In the genomic region with DNA sequence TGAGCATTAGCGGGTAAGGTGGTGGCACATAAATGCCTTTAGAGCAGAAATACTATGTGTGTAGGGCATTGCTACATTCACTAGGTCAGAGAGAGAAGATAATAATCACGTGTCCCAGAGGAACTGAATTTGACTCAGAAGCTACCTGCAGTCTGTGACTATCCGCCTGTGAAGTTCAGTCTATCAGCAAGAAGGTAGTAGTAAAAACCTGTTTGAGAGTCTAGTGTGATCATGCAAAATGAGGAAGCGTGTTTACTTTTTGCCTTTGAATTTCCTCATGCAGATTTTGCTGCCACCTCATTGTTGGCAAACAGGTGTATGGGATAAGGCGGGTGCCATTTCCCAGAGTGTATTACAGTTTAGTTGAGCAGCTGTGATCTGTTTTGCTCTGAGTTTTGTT, we compare ENCODE assay signal across 21 cellular contexts.
DNase-seq lines count a peak whose midpoint lies in the region; ATAC-seq and TF ChIP-seq lines count a peak whose summit lies in the region.
"Had no signal": no experiment of that assay in that cellular context is flagged by ENCODE, and none has a peak within 500 bp of the region (broad histone marks: within the 10 kb centered on the region; RNA-seq: fewer than 3 reads in every experiment).

No MANE protein-coding gene starts in this region.

- H3K36me3 ChIP-seq in OCI-LY3 (replicated peaks; ENCODE audit: low read depth, low read length), result no peaks in the 10 kb centered on the region
- no peaks in the 10 kb centered on the region for H3K36me3 ChIP-seq in SK-N-SH (replicated peaks in 1 of 2; ENCODE audit: control insufficient read depth in 1 of 2, insufficient read depth in 2 of 2, low read length in 1 of 2)
- H3K36me3 ChIP-seq: adrenal gland, tibial artery had no signal

- H3K9me2 ChIP-seq in SK-N-SH, result no peaks in the 10 kb centered on the region; the same call in 1 of the 2 replicates

- DNase-seq in DMS153 (lab: John Stamatoyannopoulos, UW) (peak; percentile 38), DMS153 treated with DMSO at 0.1 percent for 48 hours (lab: John Stamatoyannopoulos, UW; ENCODE audit: unreplicated experiment) (no peak), kidney tubule cell (ENCODE audit: low spot score) (peak; percentile 56), SK-N-SH (no peak)
- DNase-seq: activated CD4-positive, alpha-beta T cell treated with anti-CD3 and anti-CD28 coated beads for 4 hours; activated CD8-positive, alpha-beta memory T cell treated with anti-CD3 and anti-CD28 coated beads for 24 hours; activated naive CD4-positive, alpha-beta T cell; activated T-cell treated with anti-CD3 and anti-CD28 coated beads, Interleukin-2, amount 50 U/mL, for 1 hour; adrenal gland; body of pancreas; left ventricle myocardium superior; naive thymus-derived CD4-positive, alpha-beta T cell; NCI-H1105; stimulated activated naive CD8-positive, alpha-beta T cell treated with anti-CD3 and anti-CD28 coated beads, Interleukin-15, amount 100 ng/mL, for 72 hours; tibial artery had no signal

- H3K27ac ChIP-seq in OCI-LY3 (ENCODE audit: low read length), result no peak overlapping the region
- H3K27ac ChIP-seq in SK-N-SH (ENCODE audit: low read depth in 2 of 2, low read length in 1 of 2), result no peak overlapping the region
- H3K27ac ChIP-seq: 22Rv1, adrenal gland, body of pancreas, tibial artery had no signal

- H3K9ac ChIP-seq in OCI-LY3 (ENCODE audit: low read length) (no peak overlapping the region), SK-N-SH (no peak overlapping the region)

- TF ChIP-seq RAD21 in SK-N-SH (IDR thresholded peaks at IDR 0.05; ENCODE audit: low read length), result no peak

- peaks cover 10% of the 10 kb centered on the region for H3K4me1 ChIP-seq in OCI-LY3 (ENCODE audit: low read length)
- peaks cover 0 to 3% of the 10 kb centered on the region in 2 experiments; a peak in 2 of 4 replicates for H3K4me1 ChIP-seq in SK-N-SH (ENCODE audit: control insufficient read depth in 1 of 2, insufficient read depth in 2 of 2, low read depth in 1 of 2, low read length in 1 of 2)
- H3K4me1 ChIP-seq: adrenal gland, body of pancreas, tibial artery had no signal

- POLR2A ChIA-PET in SK-N-SH (lab: Yijun Ruan, JAX), result no interaction called here

- WGBS in SK-N-SH (ENCODE audit: low lambda C conversion rate), result 46% methylated on average over 5 of the region's 5 CpGs

- no peaks in the 10 kb centered on the region for H3K9me3 ChIP-seq in OCI-LY3 (ENCODE audit: insufficient read depth, low read length)
- H3K9me3 ChIP-seq in SK-N-SH, result no peaks in the 10 kb centered on the region
- H3K9me3 ChIP-seq: adrenal gland, body of pancreas, tibial artery had no signal

- H2AFZ ChIP-seq in OCI-LY3 (ENCODE audit: low read depth, low read length) (no peak overlapping the region), SK-N-SH (ENCODE audit: low read depth) (no peak overlapping the region)

- H3K27me3 ChIP-seq in OCI-LY3 (ENCODE audit: low read depth, low read length) (no peaks in the 10 kb centered on the region), SK-N-SH (ENCODE audit: insufficient read depth) (no peaks in the 10 kb centered on the region)
- H3K27me3 ChIP-seq: adrenal gland, body of pancreas, tibial artery had no signal

- H3K4me2 ChIP-seq in OCI-LY3 (ENCODE audit: low read length), result peak overlapping the region; percentile 46
- H3K4me2 ChIP-seq in SK-N-SH, result no peak overlapping the region

- peak overlapping the region; percentile 32; the same call in 1 of the 2 replicates for H3K4me3 ChIP-seq in OCI-LY3 (ENCODE audit: low read length)
- no peak overlapping the region for H3K4me3 ChIP-seq in SK-N-SH (ENCODE audit: low read depth in 2 of 2, low read length in 1 of 2)
- H3K4me3 ChIP-seq: adrenal gland, body of pancreas, tibial artery had no signal

- CTCF ChIA-PET in SK-N-SH (lab: Yijun Ruan, JAX), result no interaction called here

- H4K20me1 ChIP-seq in OCI-LY3 (ENCODE audit: insufficient read depth, low read length) (no peaks in the 10 kb centered on the region), SK-N-SH (ENCODE audit: insufficient read depth) (no peaks in the 10 kb centered on the region)

- H3K79me2 ChIP-seq in OCI-LY3 (ENCODE audit: low read length) (no peaks in the 10 kb centered on the region), SK-N-SH (ENCODE audit: insufficient read depth) (no peaks in the 10 kb centered on the region)

- no peaks in the 10 kb centered on the region for H3F3A ChIP-seq in SK-N-SH (replicated peaks; ENCODE audit: insufficient read depth)

- no peak for TF ChIP-seq EP300 in SK-N-SH (IDR thresholded peaks at IDR 0.05; ENCODE audit: borderline replicate concordance in 1 of 2, low read depth in 1 of 2, low read length in 1 of 2)

- TF ChIP-seq CTCF in OCI-LY3 (IDR thresholded peaks at IDR 0.05; ENCODE audit: low read depth, low read length), result no peak
- TF ChIP-seq CTCF in SK-N-SH (IDR thresholded peaks at IDR 0.05), result no peak

- ATAC-seq in GM18868 (IDR thresholded peaks at IDR 0.05; ENCODE audit: unreplicated experiment), result peak; percentile 66
- ATAC-seq in HG02642 (IDR thresholded peaks at IDR 0.05; ENCODE audit: poor library complexity, unreplicated experiment), result no peak
- no peak for ATAC-seq in HG02885 (IDR thresholded peaks at IDR 0.05; ENCODE audit: poor library complexity, unreplicated experiment)
- ATAC-seq: body of pancreas; left ventricle myocardium superior; naive thymus-derived CD4-positive, alpha-beta T cell; Right ventricle myocardium inferior; stimulated activated naive CD8-positive, alpha-beta T cell treated with anti-CD3 and anti-CD28 coated beads, Interleukin-15, amount 100 ng/mL, for 72 hours had no signal

TF ChIP-seq in SK-N-SH, 30 proteins besides CTCF, POLR2A, EP300 and RAD21:
- TF ChIP-seq, protein P1, sequence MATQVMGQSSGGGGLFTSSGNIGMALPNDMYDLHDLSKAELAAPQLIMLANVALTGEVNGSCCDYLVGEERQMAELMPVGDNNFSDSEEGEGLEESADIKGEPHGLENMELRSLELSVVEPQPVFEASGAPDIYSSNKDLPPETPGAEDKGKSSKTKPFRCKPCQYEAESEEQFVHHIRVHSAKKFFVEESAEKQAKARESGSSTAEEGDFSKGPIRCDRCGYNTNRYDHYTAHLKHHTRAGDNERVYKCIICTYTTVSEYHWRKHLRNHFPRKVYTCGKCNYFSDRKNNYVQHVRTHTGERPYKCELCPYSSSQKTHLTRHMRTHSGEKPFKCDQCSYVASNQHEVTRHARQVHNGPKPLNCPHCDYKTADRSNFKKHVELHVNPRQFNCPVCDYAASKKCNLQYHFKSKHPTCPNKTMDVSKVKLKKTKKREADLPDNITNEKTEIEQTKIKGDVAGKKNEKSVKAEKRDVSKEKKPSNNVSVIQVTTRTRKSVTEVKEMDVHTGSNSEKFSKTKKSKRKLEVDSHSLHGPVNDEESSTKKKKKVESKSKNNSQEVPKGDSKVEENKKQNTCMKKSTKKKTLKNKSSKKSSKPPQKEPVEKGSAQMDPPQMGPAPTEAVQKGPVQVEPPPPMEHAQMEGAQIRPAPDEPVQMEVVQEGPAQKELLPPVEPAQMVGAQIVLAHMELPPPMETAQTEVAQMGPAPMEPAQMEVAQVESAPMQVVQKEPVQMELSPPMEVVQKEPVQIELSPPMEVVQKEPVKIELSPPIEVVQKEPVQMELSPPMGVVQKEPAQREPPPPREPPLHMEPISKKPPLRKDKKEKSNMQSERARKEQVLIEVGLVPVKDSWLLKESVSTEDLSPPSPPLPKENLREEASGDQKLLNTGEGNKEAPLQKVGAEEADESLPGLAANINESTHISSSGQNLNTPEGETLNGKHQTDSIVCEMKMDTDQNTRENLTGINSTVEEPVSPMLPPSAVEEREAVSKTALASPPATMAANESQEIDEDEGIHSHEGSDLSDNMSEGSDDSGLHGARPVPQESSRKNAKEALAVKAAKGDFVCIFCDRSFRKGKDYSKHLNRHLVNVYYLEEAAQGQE (IDR thresholded peaks at IDR 0.05; ENCODE audit: low read depth, low read length), result no peak
- TF ChIP-seq, protein P2, sequence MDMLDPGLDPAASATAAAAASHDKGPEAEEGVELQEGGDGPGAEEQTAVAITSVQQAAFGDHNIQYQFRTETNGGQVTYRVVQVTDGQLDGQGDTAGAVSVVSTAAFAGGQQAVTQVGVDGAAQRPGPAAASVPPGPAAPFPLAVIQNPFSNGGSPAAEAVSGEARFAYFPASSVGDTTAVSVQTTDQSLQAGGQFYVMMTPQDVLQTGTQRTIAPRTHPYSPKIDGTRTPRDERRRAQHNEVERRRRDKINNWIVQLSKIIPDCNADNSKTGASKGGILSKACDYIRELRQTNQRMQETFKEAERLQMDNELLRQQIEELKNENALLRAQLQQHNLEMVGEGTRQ (IDR thresholded peaks at IDR 0.05; ENCODE audit: borderline replicate concordance, low read depth, low read length), result no peak
- no peak for TF ChIP-seq MXI1 (IDR thresholded peaks at IDR 0.05; ENCODE audit: low read depth, low read length)
- TF ChIP-seq SMC3 (IDR thresholded peaks at IDR 0.05; ENCODE audit: low read depth, low read length), result no peak
- no peak for TF ChIP-seq FOXM1 (IDR thresholded peaks at IDR 0.05; ENCODE audit: low read depth)
- TF ChIP-seq MEF2A (IDR thresholded peaks at IDR 0.05; ENCODE audit: borderline replicate concordance, low read depth), result no peak
- TF ChIP-seq, protein P3, sequence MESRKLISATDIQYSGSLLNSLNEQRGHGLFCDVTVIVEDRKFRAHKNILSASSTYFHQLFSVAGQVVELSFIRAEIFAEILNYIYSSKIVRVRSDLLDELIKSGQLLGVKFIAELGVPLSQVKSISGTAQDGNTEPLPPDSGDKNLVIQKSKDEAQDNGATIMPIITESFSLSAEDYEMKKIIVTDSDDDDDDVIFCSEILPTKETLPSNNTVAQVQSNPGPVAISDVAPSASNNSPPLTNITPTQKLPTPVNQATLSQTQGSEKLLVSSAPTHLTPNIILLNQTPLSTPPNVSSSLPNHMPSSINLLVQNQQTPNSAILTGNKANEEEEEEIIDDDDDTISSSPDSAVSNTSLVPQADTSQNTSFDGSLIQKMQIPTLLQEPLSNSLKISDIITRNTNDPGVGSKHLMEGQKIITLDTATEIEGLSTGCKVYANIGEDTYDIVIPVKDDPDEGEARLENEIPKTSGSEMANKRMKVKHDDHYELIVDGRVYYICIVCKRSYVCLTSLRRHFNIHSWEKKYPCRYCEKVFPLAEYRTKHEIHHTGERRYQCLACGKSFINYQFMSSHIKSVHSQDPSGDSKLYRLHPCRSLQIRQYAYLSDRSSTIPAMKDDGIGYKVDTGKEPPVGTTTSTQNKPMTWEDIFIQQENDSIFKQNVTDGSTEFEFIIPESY (IDR thresholded peaks at IDR 0.05; ENCODE audit: borderline replicate concordance, low read depth), result no peak
- no peak for TF ChIP-seq TEAD4 (IDR thresholded peaks at IDR 0.05; ENCODE audit: borderline replicate concordance, insufficient read depth)

Comparison
In these comparisons a context has a peak if more than half of its experiments do, and no peak if none do; other contexts are left out.
1. DNase-seq: peak in DMS153 (single experiment) and kidney tubule cell (single experiment); none in DMS153 treated with DMSO at 0.1 percent for 48 hours (single experiment) and SK-N-SH (single experiment).